In the genomic region with DNA sequence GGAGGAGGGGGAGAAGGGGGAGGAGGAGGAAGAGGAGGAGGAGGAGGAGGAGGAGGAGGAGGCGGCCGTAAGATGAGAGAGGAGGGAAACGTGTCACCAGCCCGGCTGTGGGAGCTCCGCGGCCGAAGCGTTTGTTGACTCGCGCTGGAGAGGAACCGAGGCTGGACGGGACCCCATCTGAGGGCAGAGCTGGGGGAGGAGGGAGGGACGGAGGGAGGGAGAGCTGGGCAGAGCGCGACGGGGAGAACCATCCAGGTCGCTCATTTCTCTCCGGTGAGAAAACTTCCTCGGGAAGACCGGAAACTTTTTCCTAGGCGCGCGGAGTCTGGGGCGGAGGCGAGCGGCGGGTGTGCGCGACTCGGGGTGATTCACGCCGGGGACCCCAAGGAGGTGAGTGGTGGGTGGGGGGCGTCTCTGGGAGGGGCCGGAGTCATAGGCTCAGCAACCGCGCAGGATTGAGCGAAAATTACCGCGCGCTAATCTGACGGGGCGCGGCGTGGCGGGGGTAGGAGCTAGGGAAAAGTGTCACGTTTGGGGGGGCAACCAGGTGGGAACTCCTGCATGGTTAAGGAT, we compare ENCODE assay signal across 8 cellular contexts.
DNase-seq lines count a peak whose midpoint lies in the region; ATAC-seq and TF ChIP-seq lines count a peak whose summit lies in the region.

No MANE protein-coding gene starts in this region.

- H3K4me1 ChIP-seq in Loucy (ENCODE audit: insufficient read depth, low read length, poor library complexity, severe bottlenecking) (peaks cover 67% of the 10 kb centered on the region), mammary epithelial cell (ENCODE audit: insufficient read depth, low read length) (peaks cover 9% of the 10 kb centered on the region)

- H3K9me3 ChIP-seq in Loucy (ENCODE audit: insufficient read depth, low read depth, low read length) (no peaks in the 10 kb centered on the region), mammary epithelial cell (replicated peaks; ENCODE audit: insufficient read depth, low read length) (no peaks in the 10 kb centered on the region)

- no peak for ATAC-seq in stimulated activated naive CD8-positive, alpha-beta T cell treated with anti-CD3 and anti-CD28 coated beads, Interleukin-15, amount 100 ng/mL, for 72 hours

- no peak overlapping the region for H3K27ac Mint-ChIP-seq in Calu3 (ENCODE audit: unreplicated experiment)
- H3K27ac Mint-ChIP-seq in stimulated activated naive CD8-positive, alpha-beta T cell treated with anti-CD3 and anti-CD28 coated beads, Interleukin-15, amount 100 ng/mL, for 72 hours = peak overlapping the region; percentile 68 to 80

- H3K9me2 ChIP-seq in Loucy (replicated peaks; ENCODE audit: low read depth, low read length) = no peaks in the 10 kb centered on the region

- no TSS peak for BruUV-seq in Calu3 (replicated peaks; lab: Mats Ljungman, UMichigan)
- no TSS peak for BruUV-seq in mammary epithelial cell (replicated peaks; lab: Mats Ljungman, UMichigan)

- H3K4me2 ChIP-seq in Loucy (ENCODE audit: low read depth, low read length, poor library complexity, severe bottlenecking) (peak overlapping the region; percentile 89), mammary epithelial cell (ENCODE audit: insufficient read depth, low read depth, low read length) (peak overlapping the region; percentile 81)

- intact Hi-C loops in Calu3 (cut with micrococcal nuclease; ENCODE audit: unreplicated experiment) (no loop called here), mammary epithelial cell (cut with micrococcal nuclease) (loop anchor here (2.0 to 5.0 kb wide), 4 partner anchors 44 to 102 kb away; no protein-coding TSS in a partner anchor)

- peaks cover 56% of the 10 kb centered on the region for H3K27me3 Mint-ChIP-seq in Calu3 (ENCODE audit: unreplicated experiment)
- H3K27me3 Mint-ChIP-seq in stimulated activated naive CD8-positive, alpha-beta T cell treated with anti-CD3 and anti-CD28 coated beads, Interleukin-15, amount 100 ng/mL, for 72 hours = peaks cover 99% of the 10 kb centered on the region

- peak overlapping the region; percentile 94 for H3K4me3 ChIP-seq in Loucy (ENCODE audit: low read length, poor library complexity, severe bottlenecking)
- peak overlapping the region; percentile 56 to 84 (median 67) for H3K4me3 ChIP-seq in mammary epithelial cell (replicated peaks in 1 of 3; ENCODE audit: insufficient read depth in 1 of 3, low read depth in 2 of 3, low read length in 3 of 3)

- no peaks in the 10 kb centered on the region for H3K9me3 Mint-ChIP-seq in Calu3 (ENCODE audit: low read depth, unreplicated experiment)
- H3K9me3 Mint-ChIP-seq in stimulated activated naive CD8-positive, alpha-beta T cell treated with anti-CD3 and anti-CD28 coated beads, Interleukin-15, amount 100 ng/mL, for 72 hours = no peaks in the 10 kb centered on the region

- peak overlapping the region; percentile 65 for H3K4me3 Mint-ChIP-seq in Calu3 (ENCODE audit: low read depth, unreplicated experiment)
- H3K4me3 Mint-ChIP-seq in stimulated activated naive CD8-positive, alpha-beta T cell treated with anti-CD3 and anti-CD28 coated beads, Interleukin-15, amount 100 ng/mL, for 72 hours = peak overlapping the region; percentile 88 to 91

- H3K36me3 ChIP-seq in Loucy (ENCODE audit: insufficient read depth, low read length) (peaks cover 6% of the 10 kb centered on the region; the same call in 1 of the 2 replicates), mammary epithelial cell (ENCODE audit: insufficient read depth, low read length) (peaks cover 3% of the 10 kb centered on the region)

- TF ChIP-seq CTCF in Calu3 (IDR thresholded peaks at IDR 0.05; ENCODE audit: unreplicated experiment) (no peak), Loucy (conservative IDR thresholded peaks at IDR 0.05; ENCODE audit: low read length) (no peak), mammary epithelial cell (conservative IDR thresholded peaks at IDR 0.05 in 1 of 2, IDR thresholded peaks at IDR 0.05 in 1 of 2; ENCODE audit: extremely low read depth in 1 of 2, insufficient read depth in 1 of 2, low read depth in 1 of 2, low read length in 2 of 2) (no peak)

- no peaks in the 10 kb centered on the region for H3F3A ChIP-seq in Loucy (ENCODE audit: low read depth)

- CTCF ChIA-PET in Calu3 (lab: Charles Lee) = interaction anchor here (1.3 kb wide), 1 partner anchor 76 kb away, joined by 3 read pairs; no protein-coding TSS in a partner anchor
- CTCF ChIA-PET in mammary epithelial cell (lab: Charles Lee; ENCODE audit: low non-redundant PET) = no interaction called here

- DNase-seq in Calu3 (no peak), mammary epithelial cell (peak; percentile 43), left kidney (ENCODE audit: low read depth, low spot score) (peak; percentile 83), NCI-H1105 (lab: John Stamatoyannopoulos, UW) (no peak), NCI-H2227 (lab: John Stamatoyannopoulos, UW; ENCODE audit: unreplicated experiment) (no peak), NCI-H1694 (lab: John Stamatoyannopoulos, UW) (no peak)
- no peak for DNase-seq in stimulated activated naive CD8-positive, alpha-beta T cell treated with anti-CD3 and anti-CD28 coated beads, Interleukin-15, amount 100 ng/mL, for 72 hours

- H2AFZ ChIP-seq in Loucy (ENCODE audit: low read length) (peak overlapping the region; percentile 73), mammary epithelial cell (ENCODE audit: low read depth, low read length) (peak overlapping the region; percentile 92)

- peaks cover 26% of the 10 kb centered on the region for H3K4me1 Mint-ChIP-seq in Calu3 (ENCODE audit: low read depth, unreplicated experiment)
- H3K4me1 Mint-ChIP-seq in stimulated activated naive CD8-positive, alpha-beta T cell treated with anti-CD3 and anti-CD28 coated beads, Interleukin-15, amount 100 ng/mL, for 72 hours = peaks cover 44% of the 10 kb centered on the region

- H3K79me2 ChIP-seq in Loucy (ENCODE audit: insufficient read depth, low read length) (peaks cover 56% of the 10 kb centered on the region), mammary epithelial cell (ENCODE audit: insufficient read depth, low read length) (peaks cover 34% of the 10 kb centered on the region)

- in situ Hi-C loops in mammary epithelial cell (cut with MboI; ENCODE audit: low sequenced_read_pairs in 2 of 2) = no loop called here

- dilution Hi-C loops in mammary epithelial cell (cut with HindIII; ENCODE audit: low sequenced_read_pairs) = no loop called here

- peak overlapping the region; percentile 99 for H3K9ac ChIP-seq in Loucy (ENCODE audit: low read depth, low read length, poor library complexity, severe bottlenecking)
- no peak overlapping the region for H3K9ac ChIP-seq in mammary epithelial cell (ENCODE audit: insufficient read depth, low read length)

- H3K27ac ChIP-seq in mammary epithelial cell (ENCODE audit: insufficient read depth, low read depth, low read length) = no peak overlapping the region

- H3K27me3 ChIP-seq in Loucy (ENCODE audit: insufficient read depth, low read length, poor library complexity, severe bottlenecking) (no peaks in the 10 kb centered on the region), mammary epithelial cell (ENCODE audit: insufficient read depth, low read length) (no peaks in the 10 kb centered on the region)

- H4K20me1 ChIP-seq in Loucy (ENCODE audit: insufficient read depth, low read length, poor library complexity, severe bottlenecking) (peaks cover 39% of the 10 kb centered on the region), mammary epithelial cell (ENCODE audit: insufficient read depth, low read length) (no peaks in the 10 kb centered on the region)

- no CpG with 5 or more reads among the region's 46 CpGs for WGBS in mammary epithelial cell (ENCODE audit: low coverage, missing lambda C conversion rate)

- H3K36me3 Mint-ChIP-seq in Calu3 (ENCODE audit: insufficient read depth, unreplicated experiment) = no peaks in the 10 kb centered on the region

Comparison
In these comparisons a context has a peak if more than half of its experiments do, and no peak if none do; other contexts are left out.
1. DNase-seq: peak in mammary epithelial cell (single experiment) and left kidney (single experiment); none in Calu3 (single experiment), stimulated activated naive CD8-positive, alpha-beta T cell treated with anti-CD3 and anti-CD28 coated beads, Interleukin-15, amount 100 ng/mL, for 72 hours (0 of 2), NCI-H1105 (single experiment), NCI-H2227 (single experiment) and NCI-H1694 (single experiment).